Comparison of ENCODE assay signal across 1 cellular context in genomic region chr15:83890584-83890983, GRCh38.
TF ChIP-seq lines count a peak whose summit lies in the region.

No MANE protein-coding gene starts in this region.

TF ChIP-seq in liver, 16 proteins besides CTCF, POLR2A, EP300 and RAD21 (continued from another document):
- TF ChIP-seq, protein P1, sequence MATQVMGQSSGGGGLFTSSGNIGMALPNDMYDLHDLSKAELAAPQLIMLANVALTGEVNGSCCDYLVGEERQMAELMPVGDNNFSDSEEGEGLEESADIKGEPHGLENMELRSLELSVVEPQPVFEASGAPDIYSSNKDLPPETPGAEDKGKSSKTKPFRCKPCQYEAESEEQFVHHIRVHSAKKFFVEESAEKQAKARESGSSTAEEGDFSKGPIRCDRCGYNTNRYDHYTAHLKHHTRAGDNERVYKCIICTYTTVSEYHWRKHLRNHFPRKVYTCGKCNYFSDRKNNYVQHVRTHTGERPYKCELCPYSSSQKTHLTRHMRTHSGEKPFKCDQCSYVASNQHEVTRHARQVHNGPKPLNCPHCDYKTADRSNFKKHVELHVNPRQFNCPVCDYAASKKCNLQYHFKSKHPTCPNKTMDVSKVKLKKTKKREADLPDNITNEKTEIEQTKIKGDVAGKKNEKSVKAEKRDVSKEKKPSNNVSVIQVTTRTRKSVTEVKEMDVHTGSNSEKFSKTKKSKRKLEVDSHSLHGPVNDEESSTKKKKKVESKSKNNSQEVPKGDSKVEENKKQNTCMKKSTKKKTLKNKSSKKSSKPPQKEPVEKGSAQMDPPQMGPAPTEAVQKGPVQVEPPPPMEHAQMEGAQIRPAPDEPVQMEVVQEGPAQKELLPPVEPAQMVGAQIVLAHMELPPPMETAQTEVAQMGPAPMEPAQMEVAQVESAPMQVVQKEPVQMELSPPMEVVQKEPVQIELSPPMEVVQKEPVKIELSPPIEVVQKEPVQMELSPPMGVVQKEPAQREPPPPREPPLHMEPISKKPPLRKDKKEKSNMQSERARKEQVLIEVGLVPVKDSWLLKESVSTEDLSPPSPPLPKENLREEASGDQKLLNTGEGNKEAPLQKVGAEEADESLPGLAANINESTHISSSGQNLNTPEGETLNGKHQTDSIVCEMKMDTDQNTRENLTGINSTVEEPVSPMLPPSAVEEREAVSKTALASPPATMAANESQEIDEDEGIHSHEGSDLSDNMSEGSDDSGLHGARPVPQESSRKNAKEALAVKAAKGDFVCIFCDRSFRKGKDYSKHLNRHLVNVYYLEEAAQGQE (IDR thresholded peaks at IDR 0.05), result no peak
- TF ChIP-seq, protein P2, sequence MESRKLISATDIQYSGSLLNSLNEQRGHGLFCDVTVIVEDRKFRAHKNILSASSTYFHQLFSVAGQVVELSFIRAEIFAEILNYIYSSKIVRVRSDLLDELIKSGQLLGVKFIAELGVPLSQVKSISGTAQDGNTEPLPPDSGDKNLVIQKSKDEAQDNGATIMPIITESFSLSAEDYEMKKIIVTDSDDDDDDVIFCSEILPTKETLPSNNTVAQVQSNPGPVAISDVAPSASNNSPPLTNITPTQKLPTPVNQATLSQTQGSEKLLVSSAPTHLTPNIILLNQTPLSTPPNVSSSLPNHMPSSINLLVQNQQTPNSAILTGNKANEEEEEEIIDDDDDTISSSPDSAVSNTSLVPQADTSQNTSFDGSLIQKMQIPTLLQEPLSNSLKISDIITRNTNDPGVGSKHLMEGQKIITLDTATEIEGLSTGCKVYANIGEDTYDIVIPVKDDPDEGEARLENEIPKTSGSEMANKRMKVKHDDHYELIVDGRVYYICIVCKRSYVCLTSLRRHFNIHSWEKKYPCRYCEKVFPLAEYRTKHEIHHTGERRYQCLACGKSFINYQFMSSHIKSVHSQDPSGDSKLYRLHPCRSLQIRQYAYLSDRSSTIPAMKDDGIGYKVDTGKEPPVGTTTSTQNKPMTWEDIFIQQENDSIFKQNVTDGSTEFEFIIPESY (IDR thresholded peaks at IDR 0.05), result peak; percentile 21
- TF ChIP-seq HNF4G (IDR thresholded peaks at IDR 0.05), result no peak
- TF ChIP-seq GABPA (IDR thresholded peaks at IDR 0.05 in 1 of 2, conservative IDR thresholded peaks at IDR 0.05 in 1 of 2), result peak; percentile 23 to 25
- peak; percentile 17 to 63 for TF ChIP-seq RXRA (IDR thresholded peaks at IDR 0.05)
- peak in 1 of 2 donors; percentile 51 for TF ChIP-seq JUND (IDR thresholded peaks at IDR 0.05)
- TF ChIP-seq TAF1 (conservative IDR thresholded peaks at IDR 0.05), result no peak
- no peak for TF ChIP-seq SP1 (IDR thresholded peaks at IDR 0.05)
- TF ChIP-seq YY1 (IDR thresholded peaks at IDR 0.05), result peak; percentile 52
- TF ChIP-seq, protein P3, sequence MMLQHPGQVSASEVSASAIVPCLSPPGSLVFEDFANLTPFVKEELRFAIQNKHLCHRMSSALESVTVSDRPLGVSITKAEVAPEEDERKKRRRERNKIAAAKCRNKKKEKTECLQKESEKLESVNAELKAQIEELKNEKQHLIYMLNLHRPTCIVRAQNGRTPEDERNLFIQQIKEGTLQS (IDR thresholded peaks at IDR 0.05), result no peak
- TF ChIP-seq FOXA2 (IDR thresholded peaks at IDR 0.05), result peak; percentile 12
- no peak for TF ChIP-seq NR2F2 (IDR thresholded peaks at IDR 0.05)
- TF ChIP-seq EGR1 (IDR thresholded peaks at IDR 0.05; ENCODE audit: low read depth in 2 of 2), result peak; percentile 65 to 87
